ENCODE assay signal across 21 cellular contexts in the genomic region with DNA sequence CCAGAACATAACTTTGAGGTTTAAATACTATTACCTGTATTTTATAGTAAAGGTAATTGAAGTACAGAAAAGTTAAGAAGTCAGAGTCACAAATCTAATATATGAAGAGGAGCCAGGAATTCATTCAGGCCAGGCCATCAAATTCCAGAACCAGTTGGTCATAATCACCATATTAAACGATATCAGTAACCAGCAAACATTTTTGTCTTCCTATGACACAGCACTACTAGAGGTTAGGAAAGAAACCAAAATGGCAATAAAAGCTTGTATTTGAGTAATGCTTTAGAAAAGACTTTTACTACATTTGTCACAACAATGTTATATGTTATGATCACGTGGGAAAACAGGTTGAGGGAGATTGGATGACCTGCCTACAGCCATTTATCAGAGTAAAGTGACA.
DNase-seq lines count a peak whose midpoint lies in the region; ATAC-seq and TF ChIP-seq lines count a peak whose summit lies in the region.
"Had no signal": no experiment of that assay in that cellular context is flagged by ENCODE, and none has a peak within 500 bp of the region (broad histone marks: within the 10 kb centered on the region; RNA-seq: fewer than 3 reads in every experiment).

No MANE protein-coding gene starts in this region.

- H3K9me3 ChIP-seq in sigmoid colon: no peaks in the 10 kb centered on the region
- H3K9me3 ChIP-seq: BLaER1, HAP-1, ovary, testis had no signal

- H3K27me3 ChIP-seq in ACC112 (ENCODE audit: insufficient read depth, low read length) (no peaks in the 10 kb centered on the region), sigmoid colon (no peaks in the 10 kb centered on the region)
- H3K27me3 ChIP-seq: BLaER1, ovary, testis had no signal

- peaks cover 6% of the 10 kb centered on the region for H3K4me1 Mint-ChIP-seq in progenitor cell of endocrine pancreas (ENCODE audit: low read depth)
- H3K4me1 Mint-ChIP-seq: activated naive CD8-positive, alpha-beta T cell treated with anti-CD3 and anti-CD28 coated beads for 36 hours had no signal

- peaks cover 26% of the 10 kb centered on the region for H3K36me3 Mint-ChIP-seq in progenitor cell of endocrine pancreas (ENCODE audit: insufficient read depth)

- H3K4me3 ChIP-seq in ACC112 (ENCODE audit: low read depth, low read length) (no peak overlapping the region), fibroblast of the aortic adventitia (ENCODE audit: low read depth, low read length) (no peak overlapping the region), sigmoid colon (no peak overlapping the region)
- H3K4me3 ChIP-seq: BLaER1, HAP-1, ovary, testis had no signal

- no peak for TF ChIP-seq EP300 in sigmoid colon (IDR thresholded peaks at IDR 0.05)

- no peak overlapping the region for H3K27ac Mint-ChIP-seq in progenitor cell of endocrine pancreas

- peak; percentile 87 for DNase-seq in EH (ENCODE audit: low read depth)
- peak; percentile 56 for DNase-seq in fibroblast of the aortic adventitia (ENCODE audit: low read depth)
- no peak for DNase-seq in NCI-H1105 treated with DMSO at 0.1 percent for 48 hours (lab: John Stamatoyannopoulos, UW)
- DNase-seq in sigmoid colon: no peak
- no peak for DNase-seq in progenitor cell of endocrine pancreas (ENCODE audit: low spot score, unreplicated experiment)
- DNase-seq: activated CD4-positive, alpha-beta T cell treated with anti-CD3 and anti-CD28 coated beads, Interleukin-2, amount 50 U/mL, for 48 hours; activated naive CD8-positive, alpha-beta T cell treated with anti-CD3 and anti-CD28 coated beads for 36 hours; activated T-cell treated with anti-CD3 and anti-CD28 coated beads, Interleukin-2, amount 50 U/mL, for 1 hour; central memory CD4-positive, alpha-beta T cell; foreskin melanocyte; NCI-H1694; NCI-H345; ovary; T-helper 1 cell; testis had no signal

- TF ChIP-seq CTCF in fibroblast of the aortic adventitia (IDR thresholded peaks at IDR 0.05; ENCODE audit: insufficient read depth, low read length) (no peak), sigmoid colon (IDR thresholded peaks at IDR 0.05) (no peak), progenitor cell of endocrine pancreas (IDR thresholded peaks at IDR 0.05; ENCODE audit: unreplicated experiment) (no peak)

- no peak overlapping the region for H2AFZ ChIP-seq in ACC112 (ENCODE audit: low read length, unreplicated experiment)

- intact Hi-C loops in sigmoid colon (cut with DNase I): no loop called here

- H3K27ac ChIP-seq in ACC112 (ENCODE audit: low read depth, low read length) (peak overlapping the region; percentile 12; the same call in 1 of the 2 replicates), sigmoid colon (no peak overlapping the region)
- H3K27ac ChIP-seq: BLaER1, ovary, testis, VCaP had no signal

- H3K79me2 ChIP-seq in ACC112 (ENCODE audit: control insufficient read depth, insufficient read depth, low read length, unreplicated experiment): no peaks in the 10 kb centered on the region

- H3K27me3 Mint-ChIP-seq in progenitor cell of endocrine pancreas: no peaks in the 10 kb centered on the region
- H3K27me3 Mint-ChIP-seq: activated naive CD8-positive, alpha-beta T cell treated with anti-CD3 and anti-CD28 coated beads for 36 hours had no signal

- WGBS in sigmoid colon, 2 donors: 91 to 92% methylated on average over 2 of the region's 2 CpGs

- no peak for TF ChIP-seq POLR2A in sigmoid colon (IDR thresholded peaks at IDR 0.05)

- H3K9me3 Mint-ChIP-seq in progenitor cell of endocrine pancreas (ENCODE audit: low read depth): no peaks in the 10 kb centered on the region
- H3K9me3 Mint-ChIP-seq: activated naive CD8-positive, alpha-beta T cell treated with anti-CD3 and anti-CD28 coated beads for 36 hours had no signal

- peaks cover 33% of the 10 kb centered on the region for H3K36me3 ChIP-seq in ACC112 (ENCODE audit: insufficient read depth, low read length)
- peaks cover 0 to 68% (median 16%) of the 10 kb centered on the region in 4 donors for H3K36me3 ChIP-seq in sigmoid colon
- H3K36me3 ChIP-seq: ovary had no signal

- H3K4me3 Mint-ChIP-seq in progenitor cell of endocrine pancreas (ENCODE audit: low read depth): no peak overlapping the region
- H3K4me3 Mint-ChIP-seq: activated naive CD8-positive, alpha-beta T cell treated with anti-CD3 and anti-CD28 coated beads for 36 hours had no signal

- ATAC-seq in SK-N-SH treated with all-trans-retinoic acid at 6 μM for 48 hours (peak; percentile 78), GM21737 (IDR thresholded peaks at IDR 0.05; ENCODE audit: unreplicated experiment) (no peak)

- H3K4me1 ChIP-seq in ACC112 (ENCODE audit: control insufficient read depth, insufficient read depth, low read length, unreplicated experiment) (peaks cover 12% of the 10 kb centered on the region), sigmoid colon (peaks cover 0 to 3% (median 2%) of the 10 kb centered on the region in 4 donors)
- H3K4me1 ChIP-seq: BLaER1, testis had no signal

TF ChIP-seq in SK-N-SH treated with all-trans-retinoic acid at 6 μM for 48 hours, 23 proteins besides CTCF, POLR2A, EP300 and RAD21:
- TF ChIP-seq, protein P1, sequence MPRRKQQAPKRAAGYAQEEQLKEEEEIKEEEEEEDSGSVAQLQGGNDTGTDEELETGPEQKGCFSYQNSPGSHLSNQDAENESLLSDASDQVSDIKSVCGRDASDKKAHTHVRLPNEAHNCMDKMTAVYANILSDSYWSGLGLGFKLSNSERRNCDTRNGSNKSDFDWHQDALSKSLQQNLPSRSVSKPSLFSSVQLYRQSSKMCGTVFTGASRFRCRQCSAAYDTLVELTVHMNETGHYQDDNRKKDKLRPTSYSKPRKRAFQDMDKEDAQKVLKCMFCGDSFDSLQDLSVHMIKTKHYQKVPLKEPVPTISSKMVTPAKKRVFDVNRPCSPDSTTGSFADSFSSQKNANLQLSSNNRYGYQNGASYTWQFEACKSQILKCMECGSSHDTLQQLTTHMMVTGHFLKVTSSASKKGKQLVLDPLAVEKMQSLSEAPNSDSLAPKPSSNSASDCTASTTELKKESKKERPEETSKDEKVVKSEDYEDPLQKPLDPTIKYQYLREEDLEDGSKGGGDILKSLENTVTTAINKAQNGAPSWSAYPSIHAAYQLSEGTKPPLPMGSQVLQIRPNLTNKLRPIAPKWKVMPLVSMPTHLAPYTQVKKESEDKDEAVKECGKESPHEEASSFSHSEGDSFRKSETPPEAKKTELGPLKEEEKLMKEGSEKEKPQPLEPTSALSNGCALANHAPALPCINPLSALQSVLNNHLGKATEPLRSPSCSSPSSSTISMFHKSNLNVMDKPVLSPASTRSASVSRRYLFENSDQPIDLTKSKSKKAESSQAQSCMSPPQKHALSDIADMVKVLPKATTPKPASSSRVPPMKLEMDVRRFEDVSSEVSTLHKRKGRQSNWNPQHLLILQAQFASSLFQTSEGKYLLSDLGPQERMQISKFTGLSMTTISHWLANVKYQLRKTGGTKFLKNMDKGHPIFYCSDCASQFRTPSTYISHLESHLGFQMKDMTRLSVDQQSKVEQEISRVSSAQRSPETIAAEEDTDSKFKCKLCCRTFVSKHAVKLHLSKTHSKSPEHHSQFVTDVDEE (CRISPR knock-in tag; IDR thresholded peaks at IDR 0.05): no peak
- peak; percentile 24; the same call in 1 of the 2 replicates for TF ChIP-seq ISL1 (CRISPR knock-in tag; IDR thresholded peaks at IDR 0.05)
- no peak for TF ChIP-seq ZNF8 (CRISPR knock-in tag; IDR thresholded peaks at IDR 0.05)
- TF ChIP-seq GLIS3 (CRISPR knock-in tag; IDR thresholded peaks at IDR 0.05): no peak
- TF ChIP-seq TOX (CRISPR knock-in tag; IDR thresholded peaks at IDR 0.05; ENCODE audit: borderline replicate concordance): no peak

Comparison
In these comparisons a context has a peak if more than half of its experiments do, and no peak if none do; other contexts are left out.
1. DNase-seq: peak in EH (single experiment) and fibroblast of the aortic adventitia (single experiment); none in NCI-H1105 treated with DMSO at 0.1 percent for 48 hours (single experiment), sigmoid colon (single experiment) and progenitor cell of endocrine pancreas (single experiment).